25 cellular contexts compared by ENCODE assay signal in the genomic region with DNA sequence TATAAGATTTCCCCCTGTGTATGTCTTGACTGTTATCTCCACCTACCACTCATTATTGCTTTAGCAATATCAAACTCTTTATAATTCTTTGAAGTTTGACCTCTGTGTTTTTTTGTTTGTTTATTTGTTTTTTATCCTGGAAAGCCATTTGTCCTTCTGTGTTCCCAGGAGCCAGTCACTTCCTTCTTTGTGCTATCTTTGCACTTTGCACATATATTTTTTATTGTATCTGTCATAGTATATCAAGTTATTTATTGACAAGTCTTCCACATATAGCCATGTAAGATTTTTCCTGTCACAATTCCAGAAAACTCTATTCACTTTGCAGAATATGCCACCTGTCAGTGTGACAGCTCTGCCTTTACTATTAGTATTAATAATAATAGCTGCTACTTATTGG.
DNase-seq lines count a peak whose midpoint lies in the region; ATAC-seq, FAIRE-seq and TF ChIP-seq lines count a peak whose summit lies in the region.
"Had no signal": no experiment of that assay in that cellular context is flagged by ENCODE, and none has a peak within 500 bp of the region (broad histone marks: within the 10 kb centered on the region; RNA-seq: fewer than 3 reads in every experiment).

No MANE protein-coding gene starts in this region.

- FAIRE-seq in colon (lab: Jason Lieb, UNC): peak; percentile 78
- FAIRE-seq: A549, D721Med, GM12891, GM18507, H54 had no signal

- H3K36me3 ChIP-seq in mucosa of descending colon (ENCODE audit: low read depth): no peaks in the 10 kb centered on the region
- H3K36me3 ChIP-seq: BE2C; BLaER1 treated with 17β-estradiol and CSF1 and Interleukin-3, amounts not matched to agents 10 nM and 100 nM; HAP-1 had no signal

- intact Hi-C loops in mucosa of descending colon (cut with DNase I, micrococcal nuclease): no loop called here
- intact Hi-C loops in dorsolateral prefrontal cortex (cut with DNase I): no loop called here

- peaks cover 8% of the 10 kb centered on the region for H3K4me1 ChIP-seq in mucosa of descending colon (ENCODE audit: low read depth)
- H3K4me1 ChIP-seq: BE2C had no signal

- H3K9me3 ChIP-seq in mucosa of descending colon: no peaks in the 10 kb centered on the region
- H3K9me3 ChIP-seq: A549, BE2C, HAP-1 had no signal

- TF ChIP-seq CTCF in mucosa of descending colon (IDR thresholded peaks at IDR 0.05) (no peak), dorsolateral prefrontal cortex (IDR thresholded peaks at IDR 0.05 in 54 of 56, conservative IDR thresholded peaks at IDR 0.05 in 2 of 56; ENCODE audit: low read depth in 1 of 56, partially characterized antibody in 56 of 56) (no peak)

- H3K4me3 ChIP-seq in mucosa of descending colon: no peak overlapping the region
- no peak overlapping the region for H3K4me3 ChIP-seq in dorsolateral prefrontal cortex
- H3K4me3 ChIP-seq: A549; BLaER1 treated with 17β-estradiol and CSF1 and Interleukin-3, amounts not matched to agents 10 nM and 100 nM; HAP-1 had no signal

- H3K27ac ChIP-seq in dorsolateral prefrontal cortex: no peak overlapping the region
- H3K27ac ChIP-seq: A549; BLaER1 treated with 17β-estradiol and CSF1 and Interleukin-3, amounts not matched to agents 10 nM and 100 nM had no signal

- peak; percentile 93 for ATAC-seq in mucosa of descending colon
- ATAC-seq in GM18858 (IDR thresholded peaks at IDR 0.05; ENCODE audit: unreplicated experiment): no peak
- ATAC-seq: A549 had no signal

- DNase-seq in HT-29 (ENCODE audit: low spot score) (peak; percentile 4), mucosa of descending colon (no peak), NCI-H2081 treated with DMSO at 0.1 percent for 48 hours (lab: John Stamatoyannopoulos, UW) (no peak), dorsolateral prefrontal cortex (no peak), SW 1271 (lab: John Stamatoyannopoulos, UW) (no peak)
- DNase-seq: 8988T; ACHN; AML-193; BE2C; CD4-positive, alpha-beta T cell; CD8-positive, alpha-beta memory T cell; DMS 273 treated with DMSO at 0.1 percent for 48 hours; DMS79; GF-D8; GOT3; HFFc6 had no signal

- H3K27me3 ChIP-seq in dorsolateral prefrontal cortex: peaks cover 0 to 4% (median 0%) of the 10 kb centered on the region in 45 donors
- H3K27me3 ChIP-seq: BE2C had no signal
